In genomic region chr7:155660059-155660757, GRCh38 we compare ENCODE assay signal across 11 cellular contexts. TPM values are rescaled to one million over a fixed set of nuclear protein-coding genes. Genes with fewer than 3 reads are reported as not detected.
DNase-seq lines count a peak whose midpoint lies in the region; ATAC-seq and FAIRE-seq lines count a peak whose summit lies in the region.
"Had no signal": no experiment of that assay in that cellular context is flagged by ENCODE, and none has a peak within 500 bp of the region (broad histone marks: within the 10 kb centered on the region; RNA-seq: fewer than 3 reads in every experiment).

No MANE protein-coding gene starts in this region.

- peak overlapping the region in 4 of 7 donors; percentile 23 to 47 (median 34) for H3K4me3 Mint-ChIP-seq in CD8-positive, alpha-beta memory T cell
- H3K4me3 Mint-ChIP-seq in T-helper 2 cell treated with Interferon-gamma antibody and Interleukin-4, amounts not matched to agents 5 μg/mL and 100 μg/mL, for 36 hours = no peak overlapping the region

- CTCF ChIA-PET in CD8-positive, alpha-beta memory T cell (lab: Charles Lee) = no interaction called here

- H3K27ac Mint-ChIP-seq in CD8-positive, alpha-beta memory T cell = peak overlapping the region in 4 of 8 donors; percentile 11 to 84 (median 18)
- H3K27ac Mint-ChIP-seq in T-helper 2 cell treated with Interferon-gamma antibody and Interleukin-4, amounts not matched to agents 5 μg/mL and 100 μg/mL, for 36 hours = peak overlapping the region; percentile 68

- peak; percentile 72 for FAIRE-seq in GM19239 (lab: Jason Lieb, UNC)

- H3K27me3 ChIP-seq in CD8-positive, alpha-beta memory T cell (ENCODE audit: insufficient read depth, low read length, poor library complexity, severe bottlenecking) = no peaks in the 10 kb centered on the region

- H3K4me1 Mint-ChIP-seq in CD8-positive, alpha-beta memory T cell = peaks cover 75 to 94% (median 90%) of the 10 kb centered on the region in 3 donors
- peaks cover 40% of the 10 kb centered on the region for H3K4me1 Mint-ChIP-seq in T-helper 2 cell treated with Interferon-gamma antibody and Interleukin-4, amounts not matched to agents 5 μg/mL and 100 μg/mL, for 36 hours (ENCODE audit: low read depth)

- no peaks in the 10 kb centered on the region for H3K36me3 ChIP-seq in CD8-positive, alpha-beta memory T cell (ENCODE audit: insufficient read depth, low read length)

- intact Hi-C loops in Right ventricle myocardium inferior (cut with DNase I) = no loop called here

- POLR2A ChIA-PET in CD8-positive, alpha-beta memory T cell (lab: Charles Lee) = interaction anchor here (1.0 kb wide), 1 partner anchor 16 kb away, joined by 3 read pairs; the partner anchor contains the start of gene RBM33

- no peaks in the 10 kb centered on the region for H3K27me3 Mint-ChIP-seq in CD8-positive, alpha-beta memory T cell
- no peaks in the 10 kb centered on the region for H3K27me3 Mint-ChIP-seq in T-helper 2 cell treated with Interferon-gamma antibody and Interleukin-4, amounts not matched to agents 5 μg/mL and 100 μg/mL, for 36 hours (ENCODE audit: low read depth)

- peak; percentile 81 for ATAC-seq in HG02973 (IDR thresholded peaks at IDR 0.05; ENCODE audit: unreplicated experiment)
- no peak for ATAC-seq in Right ventricle myocardium inferior

- H3K36me3 Mint-ChIP-seq in CD8-positive, alpha-beta memory T cell = peaks cover 8 to 29% (median 17%) of the 10 kb centered on the region in 3 donors
- peaks cover 28% of the 10 kb centered on the region for H3K36me3 Mint-ChIP-seq in T-helper 2 cell treated with Interferon-gamma antibody and Interleukin-4, amounts not matched to agents 5 μg/mL and 100 μg/mL, for 36 hours (ENCODE audit: low read depth)

- no peak for DNase-seq in CD8-positive, alpha-beta memory T cell
- no peak for DNase-seq in GM19239 (ENCODE audit: insufficient read length, low spot score)
- DNase-seq in T-helper 2 cell treated with Interferon-gamma antibody and Interleukin-4, amounts not matched to agents 5 μg/mL and 100 μg/mL, for 36 hours (ENCODE audit: low spot score) = no peak
- no peak for DNase-seq in Right ventricle myocardium inferior (ENCODE audit: missing footprints)
- no peak for DNase-seq in GM19240 (ENCODE audit: insufficient read length, low spot score)
- DNase-seq in NCI-H2171 (lab: John Stamatoyannopoulos, UW) = no peak
- DNase-seq in G401 (ENCODE audit: low spot score) = no peak
- DNase-seq: Caco-2, hypothalamus had no signal

- in situ Hi-C loops in G401 (cut with HindIII; ENCODE audit: low sequenced_read_pairs) = no loop called here

- peaks cover 62% of the 10 kb centered on the region for H3K4me1 ChIP-seq in CD8-positive, alpha-beta memory T cell (ENCODE audit: insufficient read depth, low read length)
- H3K4me1 ChIP-seq: Caco-2 had no signal

- no peak overlapping the region for H3K27ac ChIP-seq in CD8-positive, alpha-beta memory T cell (ENCODE audit: low read depth, low read length)
- H3K27ac ChIP-seq: parathyroid adenoma had no signal

- peaks cover 0 to 2% (median 0%) of the 10 kb centered on the region in 5 donors for H3K9me3 Mint-ChIP-seq in CD8-positive, alpha-beta memory T cell
- H3K9me3 Mint-ChIP-seq in T-helper 2 cell treated with Interferon-gamma antibody and Interleukin-4, amounts not matched to agents 5 μg/mL and 100 μg/mL, for 36 hours = no peaks in the 10 kb centered on the region

- H3K9me3 ChIP-seq in CD8-positive, alpha-beta memory T cell (ENCODE audit: low read length) = no peaks in the 10 kb centered on the region

- H3K4me3 ChIP-seq in CD8-positive, alpha-beta memory T cell (ENCODE audit: low read length) = no peak overlapping the region

RNA-seq across cellular contexts. Expression of gene RBM33, which starts 15.7 kb away (rescaled TPM):
- 10 to 100 TPM; 68.7 to 71.6 TPM for total RNA-seq in CD8-positive, alpha-beta memory T cell
- polyA plus RNA-seq in CD8-positive, alpha-beta memory T cell = 68.5 TPM
- 36.1 TPM for total RNA-seq in Right ventricle myocardium inferior
- 12.3 and 13.2 TPM in 2 replicates for total RNA-seq in G401 (2014; rRNA removed; shearing (Covaris generic))
